Comparison of ENCODE assay signal across 1 cellular context in the genomic region with DNA sequence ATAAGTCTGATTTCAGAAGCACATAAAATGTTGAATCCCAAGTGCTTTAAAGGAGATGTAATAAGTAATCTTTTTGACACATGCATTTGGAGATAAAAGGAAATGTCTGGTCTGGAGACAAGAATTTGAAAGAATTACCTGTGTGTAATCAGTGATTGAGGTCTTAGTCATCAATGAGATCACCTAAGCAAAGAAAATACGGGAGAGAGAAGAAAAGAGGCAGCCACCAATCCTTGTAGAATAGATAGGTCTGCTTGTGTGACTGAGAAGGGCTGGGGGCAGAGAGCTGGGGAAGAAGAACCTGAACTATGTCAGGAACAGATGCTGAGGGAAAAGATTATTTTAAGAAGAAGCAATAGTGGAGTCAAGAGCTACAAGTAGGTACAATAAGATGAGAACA.
TF ChIP-seq lines count a peak whose summit lies in the region.

No MANE protein-coding gene starts in this region.

TF ChIP-seq in H1, 55 proteins besides CTCF, POLR2A, EP300 and RAD21:
- TF ChIP-seq EGR1 (IDR thresholded peaks at IDR 0.05; ENCODE audit: borderline replicate concordance, low read depth, low read length): no peak
- no peak for TF ChIP-seq HDAC2 (IDR thresholded peaks at IDR 0.05; ENCODE audit: borderline replicate concordance in 1 of 2, low read depth in 2 of 2, low read length in 2 of 2)
- no peak for TF ChIP-seq KDM1A (IDR thresholded peaks at IDR 0.05; ENCODE audit: borderline replicate concordance, low read length)
- TF ChIP-seq, protein P1, sequence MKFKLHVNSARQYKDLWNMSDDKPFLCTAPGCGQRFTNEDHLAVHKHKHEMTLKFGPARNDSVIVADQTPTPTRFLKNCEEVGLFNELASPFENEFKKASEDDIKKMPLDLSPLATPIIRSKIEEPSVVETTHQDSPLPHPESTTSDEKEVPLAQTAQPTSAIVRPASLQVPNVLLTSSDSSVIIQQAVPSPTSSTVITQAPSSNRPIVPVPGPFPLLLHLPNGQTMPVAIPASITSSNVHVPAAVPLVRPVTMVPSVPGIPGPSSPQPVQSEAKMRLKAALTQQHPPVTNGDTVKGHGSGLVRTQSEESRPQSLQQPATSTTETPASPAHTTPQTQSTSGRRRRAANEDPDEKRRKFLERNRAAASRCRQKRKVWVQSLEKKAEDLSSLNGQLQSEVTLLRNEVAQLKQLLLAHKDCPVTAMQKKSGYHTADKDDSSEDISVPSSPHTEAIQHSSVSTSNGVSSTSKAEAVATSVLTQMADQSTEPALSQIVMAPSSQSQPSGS (IDR thresholded peaks at IDR 0.05; ENCODE audit: low read length): no peak
- no peak for TF ChIP-seq RFX5 (IDR thresholded peaks at IDR 0.05; ENCODE audit: borderline replicate concordance, low read depth, low read length)
- TF ChIP-seq NRF1 (IDR thresholded peaks at IDR 0.05; ENCODE audit: low read depth, low read length): no peak
